Comparison of ENCODE assay signal across 34 cellular contexts in the genomic region with DNA sequence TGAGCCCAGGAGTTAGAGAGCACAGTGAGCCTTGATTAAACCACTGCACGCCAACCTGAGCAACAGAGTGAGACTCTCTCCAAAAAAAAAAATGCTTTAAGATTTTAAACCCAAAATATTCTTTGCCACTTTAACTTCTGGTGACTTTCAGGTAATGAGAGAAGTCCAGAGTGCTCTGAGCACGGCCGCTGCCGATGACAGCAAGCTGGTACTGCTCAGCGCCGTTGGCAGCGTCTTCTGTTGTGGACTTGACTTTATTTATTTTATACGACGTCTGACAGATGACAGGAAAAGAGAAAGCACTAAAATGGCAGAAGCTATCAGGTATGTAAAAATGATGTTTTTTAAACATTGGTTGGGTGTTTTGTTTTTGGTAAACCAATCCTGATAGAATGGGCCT.
"Had no signal": no experiment of that assay in that cellular context is flagged by ENCODE, and none has a peak within 500 bp of the region (broad histone marks: within the 10 kb centered on the region; RNA-seq: fewer than 3 reads in every experiment).

No MANE protein-coding gene starts in this region.

- H3K4me3 ChIP-seq: MG63 had no signal

- H3K27ac ChIP-seq: KMS-11 had no signal

- H3K36me3 ChIP-seq: MG63 had no signal

- H3K9me3 ChIP-seq: MG63 had no signal

- DNase-seq: Karpas-422, Kasumi-1, KBM-7, KG1, MG63, MM.1S, MV-4-11, NCI-H1048, NCI-H1092, NCI-H1092 treated with DMSO at 0.1 percent for 48 hours, NCI-H1105, NCI-H1105 treated with DMSO at 0.1 percent for 48 hours, NCI-H1417 treated with DMSO at 0.1 percent for 48 hours, NCI-H1436, NCI-H1436 treated with DMSO at 0.1 percent for 48 hours, NCI-H146, NCI-H1694, NCI-H1694 treated with DMSO at 0.1 percent for 48 hours, NCI-H187, NCI-H187 treated with DMSO at 0.1 percent for 48 hours, NCI-H1930, NCI-H2029, NCI-H2029 treated with DMSO at 0.1 percent for 48 hours, NCI-H2081, NCI-H2081 treated with DMSO at 0.1 percent for 48 hours, NCI-H2107, NCI-H2171, NCI-H2171 treated with DMSO at 0.1 percent for 48 hours, NCI-H2227 treated with DMSO at 0.1 percent for 48 hours, NCI-H226, NCI-H345, NCI-H446, NCI-H446 treated with DMSO at 0.1 percent for 48 hours had no signal

- H3K27me3 ChIP-seq: MG63 had no signal

- H3K9ac ChIP-seq: KMS-11 had no signal
